8 cellular contexts compared by ENCODE assay signal in genomic region chrX:43973249-43973672, GRCh38. TPM values are rescaled to one million over a fixed set of nuclear protein-coding genes. Genes with fewer than 3 reads are reported as not detected.
DNase-seq lines count a peak whose midpoint lies in the region; ATAC-seq and TF ChIP-seq lines count a peak whose summit lies in the region.

NDP (minus strand) TSS chrX:43973390; CDS start chrX:43958645, 14,745 bp downstream.

- CTCF ChIA-PET in activated CD8-positive, alpha-beta memory T cell treated with anti-CD3 and anti-CD28 coated beads, Interleukin-2, amount 10 ng/mL, durations not matched to agents 7 days and 5 days (lab: Charles Lee), result no interaction called here

- intact Hi-C loops in tibial artery (cut with DNase I; ENCODE audit: low total_unique reads), result no loop called here

- peak within 1 kb of the TSS; percentile 29 to 38 for H3K4me3 ChIP-seq in tibial artery

- H3K27ac ChIP-seq in tibial artery, result no peak within 1 kb of the TSS

- H3K9me3 ChIP-seq in tibial artery, result no peaks in the 10 kb centered on the region

- H3K27me3 Mint-ChIP-seq in activated CD8-positive, alpha-beta memory T cell treated with anti-CD3 and anti-CD28 coated beads, Interleukin-2, amount 10 ng/mL, durations not matched to agents 7 days and 5 days, result peaks cover 30% of the 10 kb centered on the region

- H3K9me3 Mint-ChIP-seq in activated CD8-positive, alpha-beta memory T cell treated with anti-CD3 and anti-CD28 coated beads, Interleukin-2, amount 10 ng/mL, durations not matched to agents 7 days and 5 days (ENCODE audit: low read depth), result no peaks in the 10 kb centered on the region

- H3K36me3 Mint-ChIP-seq in activated CD8-positive, alpha-beta memory T cell treated with anti-CD3 and anti-CD28 coated beads, Interleukin-2, amount 10 ng/mL, durations not matched to agents 7 days and 5 days, result peaks cover 2% of the 10 kb centered on the region

- peaks cover 6% of the 10 kb centered on the region for H3K4me1 Mint-ChIP-seq in activated CD8-positive, alpha-beta memory T cell treated with anti-CD3 and anti-CD28 coated beads, Interleukin-2, amount 10 ng/mL, durations not matched to agents 7 days and 5 days

- no peak for TF ChIP-seq CTCF in tibial artery (IDR thresholded peaks at IDR 0.05)

- no peaks in the 10 kb centered on the region for H3K36me3 ChIP-seq in tibial artery

- H3K27me3 ChIP-seq in tibial artery, result no peaks in the 10 kb centered on the region

- peaks cover 0 to 12% (median 8%) of the 10 kb centered on the region in 4 donors for H3K4me1 ChIP-seq in tibial artery

- ATAC-seq in activated CD8-positive, alpha-beta memory T cell treated with anti-CD3 and anti-CD28 coated beads, Interleukin-2, amount 10 ng/mL, durations not matched to agents 7 days and 5 days, result no peak

- peak within 1 kb of the TSS; percentile 38 for H3K4me3 Mint-ChIP-seq in activated CD8-positive, alpha-beta memory T cell treated with anti-CD3 and anti-CD28 coated beads, Interleukin-2, amount 10 ng/mL, durations not matched to agents 7 days and 5 days

- H3K27ac Mint-ChIP-seq in activated CD8-positive, alpha-beta memory T cell treated with anti-CD3 and anti-CD28 coated beads, Interleukin-2, amount 10 ng/mL, durations not matched to agents 7 days and 5 days, result no peak within 1 kb of the TSS

- no peak for DNase-seq in activated CD8-positive, alpha-beta memory T cell treated with anti-CD3 and anti-CD28 coated beads, Interleukin-2, amount 10 ng/mL, durations not matched to agents 7 days and 5 days
- DNase-seq in activated CD8-positive, alpha-beta memory T cell treated with anti-CD3 and anti-CD28 coated beads, Interleukin-2, amount 50 U/mL, for 48 hours, result no peak
- DNase-seq in cerebellar cortex (ENCODE audit: low spot score), result peak; percentile 48
- peak; percentile 49 for DNase-seq in medulla oblongata (ENCODE audit: extremely low spot score)
- no peak for DNase-seq in tibial artery
- no peak for DNase-seq in kidney glomerular epithelial cell (lab: John Stamatoyannopoulos, UW)
- DNase-seq in activated CD8-positive, alpha-beta memory T cell treated with anti-CD3 and anti-CD28 coated beads for 24 hours, result no peak
- DNase-seq in stimulated activated CD4-positive, alpha-beta T cell treated with anti-CD3 and anti-CD28 coated beads, Interleukin-4, amount 100 ng/mL, for 4 hours, result no peak

RNA-seq across cellular contexts. Expression of gene NDP, which starts in this region (rescaled TPM):
- not detected for total RNA-seq in activated CD8-positive, alpha-beta memory T cell treated with anti-CD3 and anti-CD28 coated beads, Interleukin-2, amount 10 ng/mL, durations not matched to agents 7 days and 5 days

Comparison
In these comparisons a context has a peak if more than half of its experiments do, and no peak if none do; other contexts are left out.
1. DNase-seq: peak in cerebellar cortex (single experiment) and medulla oblongata (single experiment); none in activated CD8-positive, alpha-beta memory T cell treated with anti-CD3 and anti-CD28 coated beads, Interleukin-2, amount 10 ng/mL, durations not matched to agents 7 days and 5 days (single experiment), activated CD8-positive, alpha-beta memory T cell treated with anti-CD3 and anti-CD28 coated beads, Interleukin-2, amount 50 U/mL, for 48 hours (single experiment), tibial artery (0 of 2), kidney glomerular epithelial cell (single experiment), activated CD8-positive, alpha-beta memory T cell treated with anti-CD3 and anti-CD28 coated beads for 24 hours (single experiment) and stimulated activated CD4-positive, alpha-beta T cell treated with anti-CD3 and anti-CD28 coated beads, Interleukin-4, amount 100 ng/mL, for 4 hours (0 of 2).